In the genomic region with DNA sequence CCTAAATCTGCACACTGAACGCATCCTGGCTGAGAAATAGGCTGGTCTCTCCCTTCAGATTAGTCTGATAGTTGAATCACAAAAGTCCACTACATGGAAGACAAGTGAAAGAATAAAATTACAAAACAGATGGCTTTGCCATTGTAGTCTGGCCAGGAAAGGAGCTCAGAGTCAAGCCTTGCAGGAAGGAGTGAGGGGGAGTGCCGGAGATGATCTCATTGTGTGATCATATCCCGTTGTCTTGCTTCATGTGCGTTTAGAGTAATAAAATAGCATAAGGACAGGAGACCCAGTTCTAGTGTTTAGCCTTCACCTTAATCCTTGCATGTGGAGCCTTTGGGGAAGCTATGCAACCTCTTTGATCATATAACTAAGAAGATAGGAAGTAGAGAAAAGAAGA, we compare ENCODE assay signal across 19 cellular contexts.
"Had no signal": no experiment of that assay in that cellular context is flagged by ENCODE, and none has a peak within 500 bp of the region (broad histone marks: within the 10 kb centered on the region; RNA-seq: fewer than 3 reads in every experiment).

No MANE protein-coding gene starts in this region.

- H3K9me3 Mint-ChIP-seq: neural crest cell had no signal

- H3K4me3 ChIP-seq: ascending aorta, cardiac muscle cell, esophagus squamous epithelium, hepatocyte, thyroid gland had no signal

- H2AFZ ChIP-seq: hepatocyte had no signal

- H3K27ac ChIP-seq: ascending aorta, cardiac muscle cell, esophagus squamous epithelium, hepatocyte, thyroid gland, WERI-Rb-1 had no signal

- H3K36me3 ChIP-seq: ascending aorta, cardiac muscle cell, esophagus squamous epithelium, thyroid gland, WERI-Rb-1 had no signal

- H3K9me3 ChIP-seq: ascending aorta, esophagus squamous epithelium, thyroid gland had no signal

- H3K27ac Mint-ChIP-seq: activated naive CD4-positive, alpha-beta T cell treated with anti-CD3 and anti-CD28 coated beads, Interleukin-2, amount 10 ng/mL, durations not matched to agents 7 days and 5 days; dendritic cell treated with granulocyte-macrophage colony-stimulating factor and Interleukin-4, amounts not matched to agents 40 ng/mL and 50 ng/mL, for 4 days; progenitor cell of endocrine pancreas; T-helper 17 cell had no signal

- DNase-seq: activated CD4-positive, alpha-beta T cell treated with anti-CD3 and anti-CD28 coated beads for 1 hour; activated CD8-positive, alpha-beta memory T cell treated with anti-CD3 and anti-CD28 coated beads for 24 hours; activated CD8-positive, alpha-beta memory T cell treated with anti-CD3 and anti-CD28 coated beads, Interleukin-2, amount 50 U/mL, for 48 hours; activated effector memory CD4-positive, alpha-beta T cell treated with Interleukin-2 at 50 U/mL for 16 hours; activated naive CD4-positive, alpha-beta T cell treated with anti-CD3 and anti-CD28 coated beads, Interleukin-2, amount 10 ng/mL, durations not matched to agents 7 days and 5 days; activated T-cell treated with anti-CD3 and anti-CD28 coated beads, Interleukin-2, amount 50 U/mL, for 48 hours; effector CD8-positive, alpha-beta T cell; esophagus squamous epithelium; stimulated activated CD8-positive, alpha-beta memory T cell treated with anti-CD3 and anti-CD28 coated beads, Interleukin-4, amount 100 ng/mL, for 48 hours; stimulated activated naive CD4-positive, alpha-beta T cell treated with Interleukin-2 at 50 U/mL for 16 hours; T-helper 17 cell; thyroid gland; WERI-Rb-1 had no signal

- H3K27me3 Mint-ChIP-seq: activated naive CD4-positive, alpha-beta T cell treated with anti-CD3 and anti-CD28 coated beads, Interleukin-2, amount 10 ng/mL, durations not matched to agents 7 days and 5 days; dendritic cell treated with granulocyte-macrophage colony-stimulating factor and Interleukin-4, amounts not matched to agents 40 ng/mL and 50 ng/mL, for 4 days; progenitor cell of endocrine pancreas; T-helper 17 cell had no signal

- H3K4me2 ChIP-seq: hepatocyte had no signal

- H3K27me3 ChIP-seq: ascending aorta, cardiac muscle cell, esophagus squamous epithelium, hepatocyte, thyroid gland had no signal

- H3K4me3 Mint-ChIP-seq: activated naive CD4-positive, alpha-beta T cell treated with anti-CD3 and anti-CD28 coated beads, Interleukin-2, amount 10 ng/mL, durations not matched to agents 7 days and 5 days; dendritic cell treated with granulocyte-macrophage colony-stimulating factor and Interleukin-4, amounts not matched to agents 40 ng/mL and 50 ng/mL, for 4 days; neural crest cell; T-helper 17 cell had no signal

- H3K4me1 ChIP-seq: ascending aorta, esophagus squamous epithelium, thyroid gland had no signal

- H3K36me3 Mint-ChIP-seq: activated naive CD4-positive, alpha-beta T cell treated with anti-CD3 and anti-CD28 coated beads, Interleukin-2, amount 10 ng/mL, durations not matched to agents 7 days and 5 days had no signal

- H3K4me1 Mint-ChIP-seq: activated naive CD4-positive, alpha-beta T cell treated with anti-CD3 and anti-CD28 coated beads, Interleukin-2, amount 10 ng/mL, durations not matched to agents 7 days and 5 days; neural crest cell; T-helper 17 cell had no signal
